Comparison of ENCODE assay signal across 25 cellular contexts in genomic region chr10:24661374-24661773, GRCh38.
A peak's percentile ranks its signal among the peaks of the same experiment; 100 is the strongest.
DNase-seq lines count a peak whose midpoint lies in the region; ATAC-seq, FAIRE-seq and TF ChIP-seq lines count a peak whose summit lies in the region.
"Had no signal": no experiment of that assay in that cellular context is flagged by ENCODE, and none has a peak within 500 bp of the region (broad histone marks: within the 10 kb centered on the region; RNA-seq: fewer than 3 reads in every experiment).

No MANE protein-coding gene starts in this region.

- no peak for FAIRE-seq in pancreas (lab: Jason Lieb, UNC)
- FAIRE-seq: A549, D721Med, GM12892, H54 had no signal

- 77 to 82% methylated on average over 2 of the region's 2 CpGs for WGBS in pancreas, 2 donors

- ATAC-seq in lower lobe of right lung (no peak), pancreas (no peak)
- ATAC-seq: A549 had no signal

- H3K36me3 ChIP-seq in lower lobe of right lung (peaks cover 9% of the 10 kb centered on the region), pancreas (no peaks in the 10 kb centered on the region)
- H3K36me3 ChIP-seq: BE2C, HAP-1 had no signal

- peak; percentile 51 for DNase-seq in G401 (ENCODE audit: low spot score)
- no peak for DNase-seq in caudate nucleus (lab: John Stamatoyannopoulos, UW)
- peak; percentile 14 for DNase-seq in globus pallidus (ENCODE audit: low spot score)
- DNase-seq in midbrain (lab: John Stamatoyannopoulos, UW) = peak; percentile 28
- no peak for DNase-seq in lower lobe of right lung
- DNase-seq in epidermal melanocyte (ENCODE audit: insufficient read length, low spot score) = no peak
- DNase-seq in pancreas = no peak
- DNase-seq: 8988T; ACHN; AML-193; BE2C; CD4-positive, alpha-beta T cell; CD8-positive, alpha-beta memory T cell; DMS 273 treated with DMSO at 0.1 percent for 48 hours; DMS79; EL; GF-D8; GOT3; HFFc6 had no signal

- H3K27ac ChIP-seq in caudate nucleus (ENCODE audit: low read depth, low read length) (peak overlapping the region; percentile 19), lower lobe of right lung (no peak overlapping the region), pancreas (no peak overlapping the region)
- H3K27ac ChIP-seq: A549; BLaER1 treated with 17β-estradiol and CSF1 and Interleukin-3, amounts not matched to agents 10 nM and 100 nM had no signal

- in situ Hi-C loops in G401 (cut with HindIII; ENCODE audit: low sequenced_read_pairs) = no loop called here

- no peaks in the 10 kb centered on the region for H3K27me3 ChIP-seq in lower lobe of right lung (ENCODE audit: low read depth)
- no peaks in the 10 kb centered on the region for H3K27me3 ChIP-seq in pancreas
- H3K27me3 ChIP-seq: BE2C; BLaER1 treated with 17β-estradiol and CSF1 and Interleukin-3, amounts not matched to agents 10 nM and 100 nM had no signal

- H3K4me1 ChIP-seq in lower lobe of right lung (no peaks in the 10 kb centered on the region), pancreas (no peaks in the 10 kb centered on the region)
- H3K4me1 ChIP-seq: A549; BE2C; BLaER1 treated with 17β-estradiol and CSF1 and Interleukin-3, amounts not matched to agents 10 nM and 100 nM; HAP-1 had no signal

- H3K9me3 ChIP-seq in lower lobe of right lung (no peaks in the 10 kb centered on the region), pancreas (no peaks in the 10 kb centered on the region)
- H3K9me3 ChIP-seq: A549, BE2C, HAP-1 had no signal

- TF ChIP-seq CTCF in lower lobe of right lung (IDR thresholded peaks at IDR 0.05) (no peak), pancreas (IDR thresholded peaks at IDR 0.05) (no peak)

- H3K4me3 ChIP-seq in lower lobe of right lung (no peak overlapping the region), pancreas (no peak overlapping the region)
- H3K4me3 ChIP-seq: A549; BLaER1 treated with 17β-estradiol and CSF1 and Interleukin-3, amounts not matched to agents 10 nM and 100 nM; HAP-1 had no signal

- intact Hi-C loops in lower lobe of right lung (cut with DNase I) (no loop called here), pancreas (cut with DNase I) (no loop called here)

Comparison
In these comparisons a context has a peak if more than half of its experiments do, and no peak if none do; other contexts are left out.
1. DNase-seq: peak in G401 (single experiment), globus pallidus (single experiment) and midbrain (single experiment); none in caudate nucleus (0 of 61), lower lobe of right lung (single experiment), epidermal melanocyte (single experiment) and pancreas (0 of 6).